8 cellular contexts compared by ENCODE assay signal in the genomic region with DNA sequence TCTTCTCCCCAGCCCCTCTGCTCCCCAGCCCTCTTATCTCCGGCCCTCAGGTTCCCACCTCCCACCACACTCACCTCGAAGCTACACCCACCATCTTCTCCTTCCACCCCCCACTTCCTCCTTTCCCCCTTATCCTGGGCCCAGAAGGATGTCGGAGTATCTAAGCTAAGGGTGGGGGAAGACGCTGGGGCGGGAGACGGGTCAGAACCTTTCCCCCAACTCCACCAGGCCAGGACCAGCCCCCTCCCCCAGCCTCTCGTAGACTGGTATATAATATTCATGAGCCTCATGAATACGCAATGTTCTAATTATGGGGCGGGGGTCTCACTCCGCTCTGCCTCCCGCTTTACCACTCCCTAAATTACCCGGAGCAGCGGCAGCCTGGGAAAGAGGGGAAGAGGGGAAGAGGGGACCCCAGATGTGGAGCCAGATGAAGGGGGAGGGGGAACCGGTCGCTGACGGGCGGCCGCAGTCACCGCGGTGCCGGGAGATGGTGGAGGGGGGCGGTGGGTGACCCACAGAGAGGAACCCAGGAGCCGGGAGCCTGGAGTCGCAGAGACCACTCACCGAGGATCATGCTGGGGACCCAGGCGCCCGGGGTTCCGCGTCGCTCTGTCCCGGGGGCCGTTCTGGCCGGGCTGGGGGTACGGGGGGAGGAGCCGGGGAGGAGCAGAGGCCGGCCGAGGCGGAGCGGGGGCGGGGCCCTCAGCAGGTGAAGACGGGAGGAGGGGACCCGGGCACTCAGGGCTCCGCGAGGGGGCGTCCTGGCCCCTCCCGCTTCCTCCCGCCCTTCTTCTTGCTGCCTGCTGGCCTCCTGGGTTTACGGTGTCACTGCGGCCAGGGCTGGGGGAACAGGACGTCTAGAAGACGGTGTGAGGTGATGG. TPM values are rescaled to one million over a fixed set of nuclear protein-coding genes. Genes with fewer than 3 reads are reported as not detected.
DNase-seq lines count a peak whose midpoint lies in the region; ATAC-seq and TF ChIP-seq lines count a peak whose summit lies in the region.

No MANE protein-coding gene starts in this region.

- ATAC-seq in GM18505 (IDR thresholded peaks at IDR 0.05; ENCODE audit: unreplicated experiment) (no peak), GM21576 (IDR thresholded peaks at IDR 0.05; ENCODE audit: unreplicated experiment) (no peak)

- TF ChIP-seq CTCF in GM12873 (IDR thresholded peaks at IDR 0.05; ENCODE audit: insufficient read depth, low read depth, low read length, missing control alignments) (peak; percentile 49), ascending aorta (IDR thresholded peaks at IDR 0.05) (peak in 1 of 3 experiments; percentile 8)

- intact Hi-C loops in ascending aorta (cut with DNase I), result no loop called here

- TF ChIP-seq RAD21 in Ishikawa (IDR thresholded peaks at IDR 0.05; ENCODE audit: low read depth), result no peak

- DNase-seq in T-helper 1 cell (peak; percentile 48 to 75 (median 66)), ascending aorta (ENCODE audit: low spot score in 2 of 2) (no peak), islet precursor cell (peak; percentile 93)
- DNase-seq in stimulated activated CD4-positive, alpha-beta T cell treated with anti-CD3 and anti-CD28 coated beads, TNF-alpha, amount 100 ng/mL, for 4 hours (ENCODE audit: low read depth in 3 of 3), result peak; percentile 52 to 54 (median 53)

- no peak for TF ChIP-seq EP300 in Ishikawa (IDR thresholded peaks at IDR 0.05; ENCODE audit: borderline replicate concordance)

- peaks cover 0 to 10% of the 10 kb centered on the region in 2 donors for H3K4me1 ChIP-seq in ascending aorta

- H3K36me3 ChIP-seq in ascending aorta, result peaks cover 19 to 21% of the 10 kb centered on the region in 2 donors

- no peaks in the 10 kb centered on the region for H3K9me3 ChIP-seq in ascending aorta

- H3K4me3 ChIP-seq in ascending aorta, result peak overlapping the region; percentile 34 to 60

- peak overlapping the region; percentile 26 to 55 for H3K27ac ChIP-seq in ascending aorta

- H3K27me3 ChIP-seq in ascending aorta, result no peaks in the 10 kb centered on the region

- TF ChIP-seq POLR2A in GM18505 (IDR thresholded peaks at IDR 0.05; ENCODE audit: borderline replicate concordance, extremely low read depth, insufficient read depth, insufficient read length), result no peak

TF ChIP-seq in Ishikawa, 13 proteins besides CTCF, POLR2A, EP300 and RAD21:
- TF ChIP-seq ZBTB7A (IDR thresholded peaks at IDR 0.05; ENCODE audit: low read depth), result peak; percentile 98
- no peak; the same call in 1 of the 2 replicates for TF ChIP-seq TAF1 (IDR thresholded peaks at IDR 0.05; ENCODE audit: low read depth)
- no peak for TF ChIP-seq NFIC (IDR thresholded peaks at IDR 0.05)
- TF ChIP-seq FOXM1 (IDR thresholded peaks at IDR 0.05; ENCODE audit: borderline replicate concordance, low read depth), result no peak
- TF ChIP-seq, protein P1, sequence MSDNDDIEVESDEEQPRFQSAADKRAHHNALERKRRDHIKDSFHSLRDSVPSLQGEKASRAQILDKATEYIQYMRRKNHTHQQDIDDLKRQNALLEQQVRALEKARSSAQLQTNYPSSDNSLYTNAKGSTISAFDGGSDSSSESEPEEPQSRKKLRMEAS (IDR thresholded peaks at IDR 0.05), result no peak
- TF ChIP-seq EGR1 (IDR thresholded peaks at IDR 0.05), result peak; percentile 72
- no peak for TF ChIP-seq CREB1 (IDR thresholded peaks at IDR 0.05; ENCODE audit: low read depth)
- TF ChIP-seq, protein P2, sequence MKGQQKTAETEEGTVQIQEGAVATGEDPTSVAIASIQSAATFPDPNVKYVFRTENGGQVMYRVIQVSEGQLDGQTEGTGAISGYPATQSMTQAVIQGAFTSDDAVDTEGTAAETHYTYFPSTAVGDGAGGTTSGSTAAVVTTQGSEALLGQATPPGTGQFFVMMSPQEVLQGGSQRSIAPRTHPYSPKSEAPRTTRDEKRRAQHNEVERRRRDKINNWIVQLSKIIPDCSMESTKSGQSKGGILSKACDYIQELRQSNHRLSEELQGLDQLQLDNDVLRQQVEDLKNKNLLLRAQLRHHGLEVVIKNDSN (IDR thresholded peaks at IDR 0.05), result no peak
- TF ChIP-seq, protein P3, sequence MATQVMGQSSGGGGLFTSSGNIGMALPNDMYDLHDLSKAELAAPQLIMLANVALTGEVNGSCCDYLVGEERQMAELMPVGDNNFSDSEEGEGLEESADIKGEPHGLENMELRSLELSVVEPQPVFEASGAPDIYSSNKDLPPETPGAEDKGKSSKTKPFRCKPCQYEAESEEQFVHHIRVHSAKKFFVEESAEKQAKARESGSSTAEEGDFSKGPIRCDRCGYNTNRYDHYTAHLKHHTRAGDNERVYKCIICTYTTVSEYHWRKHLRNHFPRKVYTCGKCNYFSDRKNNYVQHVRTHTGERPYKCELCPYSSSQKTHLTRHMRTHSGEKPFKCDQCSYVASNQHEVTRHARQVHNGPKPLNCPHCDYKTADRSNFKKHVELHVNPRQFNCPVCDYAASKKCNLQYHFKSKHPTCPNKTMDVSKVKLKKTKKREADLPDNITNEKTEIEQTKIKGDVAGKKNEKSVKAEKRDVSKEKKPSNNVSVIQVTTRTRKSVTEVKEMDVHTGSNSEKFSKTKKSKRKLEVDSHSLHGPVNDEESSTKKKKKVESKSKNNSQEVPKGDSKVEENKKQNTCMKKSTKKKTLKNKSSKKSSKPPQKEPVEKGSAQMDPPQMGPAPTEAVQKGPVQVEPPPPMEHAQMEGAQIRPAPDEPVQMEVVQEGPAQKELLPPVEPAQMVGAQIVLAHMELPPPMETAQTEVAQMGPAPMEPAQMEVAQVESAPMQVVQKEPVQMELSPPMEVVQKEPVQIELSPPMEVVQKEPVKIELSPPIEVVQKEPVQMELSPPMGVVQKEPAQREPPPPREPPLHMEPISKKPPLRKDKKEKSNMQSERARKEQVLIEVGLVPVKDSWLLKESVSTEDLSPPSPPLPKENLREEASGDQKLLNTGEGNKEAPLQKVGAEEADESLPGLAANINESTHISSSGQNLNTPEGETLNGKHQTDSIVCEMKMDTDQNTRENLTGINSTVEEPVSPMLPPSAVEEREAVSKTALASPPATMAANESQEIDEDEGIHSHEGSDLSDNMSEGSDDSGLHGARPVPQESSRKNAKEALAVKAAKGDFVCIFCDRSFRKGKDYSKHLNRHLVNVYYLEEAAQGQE (IDR thresholded peaks at IDR 0.05; ENCODE audit: low read depth), result no peak
- peak; percentile 19; the same call in 1 of the 2 replicates for TF ChIP-seq TCF12 (IDR thresholded peaks at IDR 0.05; ENCODE audit: low read depth)
- no peak for TF ChIP-seq YY1 (IDR thresholded peaks at IDR 0.05; ENCODE audit: low read depth)
- TF ChIP-seq TEAD4 (IDR thresholded peaks at IDR 0.05), result no peak
- no peak for TF ChIP-seq CEBPB (IDR thresholded peaks at IDR 0.05)

RNA-seq across cellular contexts. Expression of a gene that starts 6.4 kb away (rescaled TPM):
- total RNA-seq in ascending aorta, result 53.2 TPM

RNA-seq across cellular contexts. Expression of a gene that starts 26.6 kb away (rescaled TPM):
- not detected for total RNA-seq in ascending aorta

RNA-seq across cellular contexts. Expression of a gene that starts 28.2 kb away (rescaled TPM):
- 973 TPM for total RNA-seq in ascending aorta

Comparison
In these comparisons a context has a peak if more than half of its experiments do, and no peak if none do; other contexts are left out.
1. DNase-seq: peak in T-helper 1 cell (5 of 5), islet precursor cell (single experiment) and stimulated activated CD4-positive, alpha-beta T cell treated with anti-CD3 and anti-CD28 coated beads, TNF-alpha, amount 100 ng/mL, for 4 hours (3 of 3); none in ascending aorta (0 of 2).